Comparison of ENCODE assay signal across 10 cellular contexts in genomic region chr6:45737331-45738056, GRCh38.
A peak's percentile ranks its signal among the peaks of the same experiment; 100 is the strongest.
DNase-seq lines count a peak whose midpoint lies in the region; ATAC-seq lines count a peak whose summit lies in the region.
"Had no signal": no experiment of that assay in that cellular context is flagged by ENCODE, and none has a peak within 500 bp of the region (broad histone marks: within the 10 kb centered on the region; RNA-seq: fewer than 3 reads in every experiment).

No MANE protein-coding gene starts in this region.

- no peaks in the 10 kb centered on the region for H3K9me3 Mint-ChIP-seq in effector memory CD8-positive, alpha-beta T cell

- DNase-seq in DMS79 treated with DMSO at 0.1 percent for 48 hours (lab: John Stamatoyannopoulos, UW) (peak; percentile 8), DMS79 (lab: John Stamatoyannopoulos, UW) (no peak), activated gamma-delta T cell treated with Interleukin-2 at 50 U/mL for 16 hours (no peak), 8988T (no peak), midbrain (lab: John Stamatoyannopoulos, UW) (no peak)
- no peak for DNase-seq in effector memory CD8-positive, alpha-beta T cell
- DNase-seq: lower lobe of right lung had no signal

- H3K27me3 Mint-ChIP-seq in effector memory CD8-positive, alpha-beta T cell, result peaks cover 16 to 36% of the 10 kb centered on the region in 2 donors

- H3K27ac Mint-ChIP-seq in effector memory CD8-positive, alpha-beta T cell, result peak overlapping the region; percentile 5 to 32

- peaks cover 10 to 13% of the 10 kb centered on the region in 2 donors for H3K4me1 Mint-ChIP-seq in effector memory CD8-positive, alpha-beta T cell (ENCODE audit: low read depth in 2 of 2)

- H3K4me3 Mint-ChIP-seq in effector memory CD8-positive, alpha-beta T cell, result peak overlapping the region; percentile 10 to 29

- H3K36me3 Mint-ChIP-seq in effector memory CD8-positive, alpha-beta T cell (ENCODE audit: insufficient read depth), result no peaks in the 10 kb centered on the region

- ATAC-seq in GM21447 (IDR thresholded peaks at IDR 0.05; ENCODE audit: unreplicated experiment), result peak; percentile 82
- peak; percentile 76 for ATAC-seq in HG03354 (IDR thresholded peaks at IDR 0.05; ENCODE audit: poor library complexity, severe bottlenecking, unreplicated experiment)
- no peak for ATAC-seq in effector memory CD8-positive, alpha-beta T cell (replicated peaks)
- ATAC-seq: HCT116, lower lobe of right lung had no signal
